1 cellular context compared by ENCODE assay signal in the genomic region with DNA sequence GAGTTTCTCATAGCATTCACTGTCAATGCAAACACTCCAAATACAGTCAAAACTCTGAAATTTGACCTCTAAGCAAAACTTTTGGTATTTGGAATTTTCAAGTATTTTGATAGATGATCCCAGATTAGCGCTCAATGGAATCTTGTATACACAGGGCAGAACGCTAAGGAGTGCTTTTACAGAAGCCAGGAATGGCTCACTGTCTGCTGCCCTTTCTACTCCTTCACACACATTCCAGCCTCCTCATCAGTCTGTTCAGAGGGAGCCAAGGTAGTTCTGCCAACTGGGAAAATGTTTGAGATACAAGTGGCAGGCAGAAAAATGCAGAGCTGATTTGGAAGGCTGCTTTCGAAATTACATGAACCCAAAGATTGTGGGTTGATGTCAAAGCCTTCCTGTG.
TF ChIP-seq lines count a peak whose summit lies in the region.

No MANE protein-coding gene starts in this region.

TF ChIP-seq in IMR-90, 13 proteins besides CTCF, POLR2A, EP300 and RAD21:
- TF ChIP-seq RFX5 (IDR thresholded peaks at IDR 0.05; ENCODE audit: low read depth, low read length) (no peak), CEBPB (IDR thresholded peaks at IDR 0.05; ENCODE audit: low read depth, low read length) (no peak), MXI1 (IDR thresholded peaks at IDR 0.05; ENCODE audit: borderline replicate concordance, low read depth, low read length) (no peak), BHLHE40 (IDR thresholded peaks at IDR 0.05; ENCODE audit: low read depth, low read length) (no peak), FOS (IDR thresholded peaks at IDR 0.05; ENCODE audit: low read depth, low read length) (no peak), MAZ (IDR thresholded peaks at IDR 0.05; ENCODE audit: borderline replicate concordance, low read depth, low read length) (no peak), MAFK (IDR thresholded peaks at IDR 0.05; ENCODE audit: low read depth, low read length) (no peak), SMC3 (IDR thresholded peaks at IDR 0.05; ENCODE audit: low read depth, low read length) (no peak), CHD1 (IDR thresholded peaks at IDR 0.05; ENCODE audit: low read depth, low read length) (no peak), RCOR1 (IDR thresholded peaks at IDR 0.05; ENCODE audit: insufficient replicate concordance, low read length) (no peak), NFE2L2 (IDR thresholded peaks at IDR 0.05; ENCODE audit: low read depth, low read length) (no peak)
- TF ChIP-seq, protein P1, sequence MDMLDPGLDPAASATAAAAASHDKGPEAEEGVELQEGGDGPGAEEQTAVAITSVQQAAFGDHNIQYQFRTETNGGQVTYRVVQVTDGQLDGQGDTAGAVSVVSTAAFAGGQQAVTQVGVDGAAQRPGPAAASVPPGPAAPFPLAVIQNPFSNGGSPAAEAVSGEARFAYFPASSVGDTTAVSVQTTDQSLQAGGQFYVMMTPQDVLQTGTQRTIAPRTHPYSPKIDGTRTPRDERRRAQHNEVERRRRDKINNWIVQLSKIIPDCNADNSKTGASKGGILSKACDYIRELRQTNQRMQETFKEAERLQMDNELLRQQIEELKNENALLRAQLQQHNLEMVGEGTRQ (IDR thresholded peaks at IDR 0.05; ENCODE audit: low read depth, low read length) = no peak
- TF ChIP-seq, protein P2, sequence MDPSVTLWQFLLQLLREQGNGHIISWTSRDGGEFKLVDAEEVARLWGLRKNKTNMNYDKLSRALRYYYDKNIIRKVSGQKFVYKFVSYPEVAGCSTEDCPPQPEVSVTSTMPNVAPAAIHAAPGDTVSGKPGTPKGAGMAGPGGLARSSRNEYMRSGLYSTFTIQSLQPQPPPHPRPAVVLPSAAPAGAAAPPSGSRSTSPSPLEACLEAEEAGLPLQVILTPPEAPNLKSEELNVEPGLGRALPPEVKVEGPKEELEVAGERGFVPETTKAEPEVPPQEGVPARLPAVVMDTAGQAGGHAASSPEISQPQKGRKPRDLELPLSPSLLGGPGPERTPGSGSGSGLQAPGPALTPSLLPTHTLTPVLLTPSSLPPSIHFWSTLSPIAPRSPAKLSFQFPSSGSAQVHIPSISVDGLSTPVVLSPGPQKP (IDR thresholded peaks at IDR 0.05; ENCODE audit: borderline replicate concordance, low read depth, low read length) = no peak
